In genomic region chr1:203800001-203800400, GRCh38 we compare ENCODE assay signal across 2 cellular contexts.
TF ChIP-seq lines count a peak whose summit lies in the region.

No MANE protein-coding gene starts in this region.

TF ChIP-seq in SK-N-SH, 30 proteins besides CTCF, POLR2A, EP300 and RAD21:
- TF ChIP-seq ZBTB33 (IDR thresholded peaks at IDR 0.05; ENCODE audit: borderline replicate concordance, low read depth): no peak
- TF ChIP-seq IRF3 (IDR thresholded peaks at IDR 0.05; ENCODE audit: low read depth, low read length): no peak
- no peak for TF ChIP-seq REST (IDR thresholded peaks at IDR 0.05; ENCODE audit: low read depth, low read length)
- TF ChIP-seq SIN3A (IDR thresholded peaks at IDR 0.05; ENCODE audit: borderline replicate concordance, low read depth, low read length): no peak
- TF ChIP-seq SMC3 (IDR thresholded peaks at IDR 0.05; ENCODE audit: low read depth, low read length): no peak
- no peak for TF ChIP-seq GATA2 (CRISPR knock-in tag; IDR thresholded peaks at IDR 0.05)
- TF ChIP-seq NFIC (IDR thresholded peaks at IDR 0.05; ENCODE audit: borderline replicate concordance): no peak
- no peak for TF ChIP-seq MXI1 (IDR thresholded peaks at IDR 0.05; ENCODE audit: low read depth, low read length)
- TF ChIP-seq NRF1 (IDR thresholded peaks at IDR 0.05; ENCODE audit: low read depth, low read length): no peak
TF ChIP-seq in SK-N-SH: peak in this region for 0.

TF ChIP-seq in SK-N-SH treated with all-trans-retinoic acid at 6 μM for 48 hours, 23 proteins besides CTCF, POLR2A, EP300 and RAD21 (continued from another document):
- TF ChIP-seq TSHZ2 (CRISPR knock-in tag; IDR thresholded peaks at IDR 0.05): no peak
- no peak for TF ChIP-seq ZNF565 (CRISPR knock-in tag; conservative IDR thresholded peaks at IDR 0.05; ENCODE audit: low read depth)
TF ChIP-seq in SK-N-SH treated with all-trans-retinoic acid at 6 μM for 48 hours: peak in this region for 0.
